ENCODE assay signal across 2 cellular contexts in genomic region chr4:156950090-156950489, GRCh38.
TF ChIP-seq lines count a peak whose summit lies in the region.

No MANE protein-coding gene starts in this region.

TF ChIP-seq in SK-N-SH, 30 proteins besides CTCF, POLR2A, EP300 and RAD21 (continued from another document):
- no peak for TF ChIP-seq ZBTB33 (IDR thresholded peaks at IDR 0.05; ENCODE audit: borderline replicate concordance, low read depth)
- no peak for TF ChIP-seq SIN3A (IDR thresholded peaks at IDR 0.05; ENCODE audit: borderline replicate concordance, low read depth, low read length)
- TF ChIP-seq EZH2phosphoT487 (IDR thresholded peaks at IDR 0.05; ENCODE audit: borderline replicate concordance, low read depth) = no peak
TF ChIP-seq in SK-N-SH: peak in this region for 0.

TF ChIP-seq in SK-N-SH treated with all-trans-retinoic acid at 6 μM for 48 hours, 23 proteins besides CTCF, POLR2A, EP300 and RAD21 (continued from another document):
- TF ChIP-seq CSRNP3 (CRISPR knock-in tag; IDR thresholded peaks at IDR 0.05) (no peak), BACH2 (CRISPR knock-in tag; IDR thresholded peaks at IDR 0.05; ENCODE audit: borderline replicate concordance) (no peak), ZNF8 (CRISPR knock-in tag; IDR thresholded peaks at IDR 0.05) (no peak), CREB5 (CRISPR knock-in tag; IDR thresholded peaks at IDR 0.05; ENCODE audit: low read depth) (no peak), PPARA (CRISPR knock-in tag; IDR thresholded peaks at IDR 0.05; ENCODE audit: borderline replicate concordance) (no peak), PATZ1 (CRISPR knock-in tag; IDR thresholded peaks at IDR 0.05; ENCODE audit: borderline replicate concordance) (no peak), TOX (CRISPR knock-in tag; IDR thresholded peaks at IDR 0.05; ENCODE audit: borderline replicate concordance) (no peak), POU6F1 (CRISPR knock-in tag; IDR thresholded peaks at IDR 0.05; ENCODE audit: borderline replicate concordance, low read depth) (no peak), ZFP30 (CRISPR knock-in tag; IDR thresholded peaks at IDR 0.05) (no peak)
